29 cellular contexts compared by ENCODE assay signal in the genomic region with DNA sequence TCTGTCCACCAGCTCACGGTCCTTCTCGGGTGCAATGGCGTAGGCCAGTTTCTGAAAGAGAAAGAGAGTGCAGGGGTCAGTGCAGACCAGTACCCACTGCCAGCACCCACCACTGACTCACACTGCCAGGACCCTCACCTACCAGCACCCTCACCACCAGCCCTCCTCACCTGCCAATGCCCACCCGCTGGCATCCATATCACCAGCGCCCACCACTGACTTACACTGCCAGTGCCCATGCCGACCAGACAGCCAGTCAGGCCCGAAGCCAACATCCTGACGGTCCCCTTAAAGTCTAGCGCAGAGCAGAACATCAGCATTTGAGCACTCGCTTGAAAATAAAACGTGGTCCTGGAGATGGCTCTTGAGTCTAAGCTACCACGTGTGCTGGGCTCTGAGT. TPM values are rescaled to one million over a fixed set of nuclear protein-coding genes. Genes with fewer than 3 reads are reported as not detected.
"Had no signal": no experiment of that assay in that cellular context is flagged by ENCODE, and none has a peak within 500 bp of the region (broad histone marks: within the 10 kb centered on the region; RNA-seq: fewer than 3 reads in every experiment).

No MANE protein-coding gene starts in this region.

- H3K4me1 Mint-ChIP-seq: activated CD4-positive, alpha-beta memory T cell treated with anti-CD3 and anti-CD28 coated beads, Interleukin-2, amount 10 ng/mL, durations not matched to agents 7 days and 5 days; activated CD8-positive, alpha-beta memory T cell treated with anti-CD3 and anti-CD28 coated beads, Interleukin-2, amount 10 ng/mL, durations not matched to agents 7 days and 5 days; activated naive CD4-positive, alpha-beta T cell treated with anti-CD3 and anti-CD28 coated beads, Interleukin-2, amount 10 ng/mL, durations not matched to agents 7 days and 5 days had no signal

- H3K27ac Mint-ChIP-seq: activated CD4-positive, alpha-beta memory T cell treated with anti-CD3 and anti-CD28 coated beads, Interleukin-2, amount 10 ng/mL, durations not matched to agents 7 days and 5 days; activated CD8-positive, alpha-beta memory T cell treated with anti-CD3 and anti-CD28 coated beads, Interleukin-2, amount 10 ng/mL, durations not matched to agents 7 days and 5 days; activated naive CD4-positive, alpha-beta T cell treated with anti-CD3 and anti-CD28 coated beads, Interleukin-2, amount 10 ng/mL, durations not matched to agents 7 days and 5 days; activated naive CD8-positive, alpha-beta T cell had no signal

- H3K9me3 Mint-ChIP-seq: activated CD4-positive, alpha-beta memory T cell treated with anti-CD3 and anti-CD28 coated beads, Interleukin-2, amount 10 ng/mL, durations not matched to agents 7 days and 5 days; activated naive CD4-positive, alpha-beta T cell treated with anti-CD3 and anti-CD28 coated beads, Interleukin-2, amount 10 ng/mL, durations not matched to agents 7 days and 5 days had no signal

- ATAC-seq: activated CD8-positive, alpha-beta memory T cell treated with anti-CD3 and anti-CD28 coated beads, Interleukin-2, amount 10 ng/mL, durations not matched to agents 7 days and 5 days had no signal

- H3K27me3 ChIP-seq: brain microvascular endothelial cell had no signal

- DNase-seq: activated CD4-positive, alpha-beta memory T cell treated with anti-CD3 and anti-CD28 coated beads, Interleukin-2, amount 10 ng/mL, durations not matched to agents 7 days and 5 days; activated CD4-positive, alpha-beta T cell treated with anti-CD3 and anti-CD28 coated beads for 1 hour; activated CD4-positive, alpha-beta T cell treated with anti-CD3 and anti-CD28 coated beads for 48 hours; activated CD4-positive, CD25-positive, alpha-beta regulatory T cell; activated CD8-positive, alpha-beta memory T cell treated with anti-CD3 and anti-CD28 coated beads for 24 hours; activated CD8-positive, alpha-beta memory T cell treated with anti-CD3 and anti-CD28 coated beads, Interleukin-2, amount 10 ng/mL, durations not matched to agents 7 days and 5 days; activated CD8-positive, alpha-beta memory T cell treated with anti-CD3 and anti-CD28 coated beads, Interleukin-2, amount 50 U/mL, for 48 hours; activated effector memory CD4-positive, alpha-beta T cell treated with Interleukin-2 at 50 U/mL for 16 hours; activated naive CD4-positive, alpha-beta T cell treated with anti-CD3 and anti-CD28 coated beads, Interleukin-2, amount 10 ng/mL, durations not matched to agents 7 days and 5 days; activated T-cell treated with anti-CD3 and anti-CD28 coated beads, Interleukin-2, amount 50 U/mL, for 48 hours; amniotic stem cell; aorta; brain microvascular endothelial cell; Karpas-422; KBM-7; NCI-H1048; NCI-H1436 treated with DMSO at 0.1 percent for 48 hours; NCI-H1694 treated with DMSO at 0.1 percent for 48 hours; NCI-H2029; NCI-H524 treated with DMSO at 0.1 percent for 48 hours; SW 1271; T-helper 1 cell; T-helper 2 cell; T-helper 9 cell; WERI-Rb-1 had no signal

- H3K27ac ChIP-seq: brain microvascular endothelial cell, WERI-Rb-1 had no signal

- H3K4me3 Mint-ChIP-seq: activated CD4-positive, alpha-beta memory T cell treated with anti-CD3 and anti-CD28 coated beads, Interleukin-2, amount 10 ng/mL, durations not matched to agents 7 days and 5 days; activated CD8-positive, alpha-beta memory T cell treated with anti-CD3 and anti-CD28 coated beads, Interleukin-2, amount 10 ng/mL, durations not matched to agents 7 days and 5 days; activated naive CD4-positive, alpha-beta T cell treated with anti-CD3 and anti-CD28 coated beads, Interleukin-2, amount 10 ng/mL, durations not matched to agents 7 days and 5 days; activated naive CD8-positive, alpha-beta T cell had no signal

- H3K36me3 Mint-ChIP-seq: activated CD8-positive, alpha-beta memory T cell treated with anti-CD3 and anti-CD28 coated beads, Interleukin-2, amount 10 ng/mL, durations not matched to agents 7 days and 5 days; activated naive CD4-positive, alpha-beta T cell treated with anti-CD3 and anti-CD28 coated beads, Interleukin-2, amount 10 ng/mL, durations not matched to agents 7 days and 5 days; activated naive CD8-positive, alpha-beta T cell had no signal

- H3K36me3 ChIP-seq: brain microvascular endothelial cell, WERI-Rb-1 had no signal

RNA-seq across cellular contexts. Expression of gene SLC6A3, which starts 44.3 kb away (rescaled TPM):
- total RNA-seq: activated CD4-positive, alpha-beta memory T cell treated with anti-CD3 and anti-CD28 coated beads, Interleukin-2, amount 10 ng/mL, durations not matched to agents 7 days and 5 days; MCF 10A; NCI-H460; RPMI7951 had no signal
